13 cellular contexts compared by ENCODE assay signal in the genomic region with DNA sequence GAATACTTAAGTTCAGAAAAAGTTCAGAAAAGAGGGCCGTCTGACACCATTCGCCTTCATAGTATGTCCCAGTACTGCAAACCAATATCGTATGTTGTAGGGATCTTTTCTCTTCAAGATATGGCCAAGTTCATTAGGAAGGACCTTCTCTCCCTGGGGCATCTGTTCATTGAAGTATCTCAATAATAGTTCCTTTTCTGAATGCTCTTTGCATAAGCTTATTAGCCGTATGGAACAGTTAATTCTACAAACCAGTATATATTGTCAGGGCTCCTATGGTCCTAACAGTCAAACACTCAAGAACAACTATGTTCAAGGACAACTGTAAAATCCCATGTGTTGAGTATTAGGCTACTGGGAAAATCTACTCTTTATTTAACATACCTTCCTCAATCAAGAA.
"Had no signal": no experiment of that assay in that cellular context is flagged by ENCODE, and none has a peak within 500 bp of the region (broad histone marks: within the 10 kb centered on the region; RNA-seq: fewer than 3 reads in every experiment).

No MANE protein-coding gene starts in this region.

- H3K36me3 ChIP-seq: thoracic aorta, uterus had no signal

- ATAC-seq: activated naive CD4-positive, alpha-beta T cell treated with anti-CD3 and anti-CD28 coated beads, Interleukin-2, amount 50 U/mL, for 72 hours; activated T-cell treated with anti-CD3 and anti-CD28 coated beads, Interleukin-2, amount 50 U/mL, for 4 hours; stimulated activated naive CD8-positive, alpha-beta T cell treated with anti-CD3 and anti-CD28 coated beads, Interleukin-15, amount 100 ng/mL, for 72 hours had no signal

- H3K4me3 ChIP-seq: left lung, pancreas, thoracic aorta, uterus had no signal

- FAIRE-seq: pancreas had no signal

- H3K27me3 ChIP-seq: left lung, pancreas, uterus had no signal

- H3K9me3 ChIP-seq: left lung, pancreas, thoracic aorta, uterus had no signal

- DNase-seq: activated CD4-positive, alpha-beta T cell treated with anti-CD3 and anti-CD28 coated beads, Interleukin-2, amount 50 U/mL, for 48 hours; activated CD4-positive, CD25-positive, alpha-beta regulatory T cell treated with anti-CD3 and anti-CD28 coated beads, Interleukin-2, amount 50 U/mL, for 72 hours; activated effector memory CD4-positive, alpha-beta T cell treated with anti-CD3 and anti-CD28 coated beads, Interleukin-2, amount 50 U/mL, for 16 hours; activated T-cell treated with anti-CD3 and anti-CD28 coated beads, Interleukin-2, amount 50 U/mL, for 4 hours; endodermal cell; left lung; mesendoderm; pancreas; stimulated activated CD4-positive, alpha-beta T cell treated with anti-CD3 and anti-CD28 coated beads, Interleukin-4, amount 100 ng/mL, for 4 hours; stimulated activated naive CD8-positive, alpha-beta T cell treated with anti-CD3 and anti-CD28 coated beads, Interleukin-15, amount 100 ng/mL, for 72 hours; uterus had no signal
